In the genomic region with DNA sequence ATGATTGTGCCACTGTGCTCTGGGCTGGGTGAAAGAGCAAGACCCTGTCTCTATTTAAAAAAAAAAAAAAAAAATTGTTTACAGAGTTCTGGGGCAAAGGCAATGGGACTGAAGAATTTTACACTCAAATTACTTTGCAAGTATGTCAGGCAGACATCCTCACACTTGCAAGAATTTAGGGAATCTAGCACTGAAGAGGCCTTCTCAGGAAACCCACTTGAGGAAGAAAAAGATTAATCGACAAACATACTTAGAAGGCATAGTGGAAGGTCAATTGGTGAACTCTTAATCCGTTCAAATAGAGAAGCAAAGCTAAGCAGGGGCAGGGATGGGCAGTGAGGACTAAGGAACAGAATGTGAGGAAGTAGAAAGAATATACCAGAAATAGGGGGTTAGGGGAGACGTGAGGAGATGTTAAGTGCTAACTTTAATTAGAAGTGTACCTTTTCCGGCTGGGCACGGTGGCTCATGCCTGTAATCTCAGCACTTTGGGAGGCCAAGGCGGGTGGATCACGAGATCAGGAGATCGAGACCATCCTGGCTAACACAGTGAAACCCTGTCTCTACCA, we compare ENCODE assay signal across 1 cellular context.
TF ChIP-seq lines count a peak whose summit lies in the region.

No MANE protein-coding gene starts in this region.

TF ChIP-seq in HepG2, 621 proteins besides CTCF, POLR2A, EP300 and RAD21:
- TF ChIP-seq, protein P1, sequence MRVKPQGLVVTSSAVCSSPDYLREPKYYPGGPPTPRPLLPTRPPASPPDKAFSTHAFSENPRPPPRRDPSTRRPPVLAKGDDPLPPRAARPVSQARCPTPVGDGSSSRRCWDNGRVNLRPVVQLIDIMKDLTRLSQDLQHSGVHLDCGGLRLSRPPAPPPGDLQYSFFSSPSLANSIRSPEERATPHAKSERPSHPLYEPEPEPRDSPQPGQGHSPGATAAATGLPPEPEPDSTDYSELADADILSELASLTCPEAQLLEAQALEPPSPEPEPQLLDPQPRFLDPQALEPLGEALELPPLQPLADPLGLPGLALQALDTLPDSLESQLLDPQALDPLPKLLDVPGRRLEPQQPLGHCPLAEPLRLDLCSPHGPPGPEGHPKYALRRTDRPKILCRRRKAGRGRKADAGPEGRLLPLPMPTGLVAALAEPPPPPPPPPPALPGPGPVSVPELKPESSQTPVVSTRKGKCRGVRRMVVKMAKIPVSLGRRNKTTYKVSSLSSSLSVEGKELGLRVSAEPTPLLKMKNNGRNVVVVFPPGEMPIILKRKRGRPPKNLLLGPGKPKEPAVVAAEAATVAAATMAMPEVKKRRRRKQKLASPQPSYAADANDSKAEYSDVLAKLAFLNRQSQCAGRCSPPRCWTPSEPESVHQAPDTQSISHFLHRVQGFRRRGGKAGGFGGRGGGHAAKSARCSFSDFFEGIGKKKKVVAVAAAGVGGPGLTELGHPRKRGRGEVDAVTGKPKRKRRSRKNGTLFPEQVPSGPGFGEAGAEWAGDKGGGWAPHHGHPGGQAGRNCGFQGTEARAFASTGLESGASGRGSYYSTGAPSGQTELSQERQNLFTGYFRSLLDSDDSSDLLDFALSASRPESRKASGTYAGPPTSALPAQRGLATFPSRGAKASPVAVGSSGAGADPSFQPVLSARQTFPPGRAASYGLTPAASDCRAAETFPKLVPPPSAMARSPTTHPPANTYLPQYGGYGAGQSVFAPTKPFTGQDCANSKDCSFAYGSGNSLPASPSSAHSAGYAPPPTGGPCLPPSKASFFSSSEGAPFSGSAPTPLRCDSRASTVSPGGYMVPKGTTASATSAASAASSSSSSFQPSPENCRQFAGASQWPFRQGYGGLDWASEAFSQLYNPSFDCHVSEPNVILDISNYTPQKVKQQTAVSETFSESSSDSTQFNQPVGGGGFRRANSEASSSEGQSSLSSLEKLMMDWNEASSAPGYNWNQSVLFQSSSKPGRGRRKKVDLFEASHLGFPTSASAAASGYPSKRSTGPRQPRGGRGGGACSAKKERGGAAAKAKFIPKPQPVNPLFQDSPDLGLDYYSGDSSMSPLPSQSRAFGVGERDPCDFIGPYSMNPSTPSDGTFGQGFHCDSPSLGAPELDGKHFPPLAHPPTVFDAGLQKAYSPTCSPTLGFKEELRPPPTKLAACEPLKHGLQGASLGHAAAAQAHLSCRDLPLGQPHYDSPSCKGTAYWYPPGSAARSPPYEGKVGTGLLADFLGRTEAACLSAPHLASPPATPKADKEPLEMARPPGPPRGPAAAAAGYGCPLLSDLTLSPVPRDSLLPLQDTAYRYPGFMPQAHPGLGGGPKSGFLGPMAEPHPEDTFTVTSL (CRISPR knock-in tag; IDR thresholded peaks at IDR 0.05; ENCODE audit: borderline replicate concordance), result 0 out of 2 replicates have a peak, but pooled peaks have one; percentile 19
- TF ChIP-seq ZNF776 (CRISPR knock-in tag; IDR thresholded peaks at IDR 0.05) (no peak), SMAD9 (CRISPR knock-in tag; IDR thresholded peaks at IDR 0.05) (no peak)
- TF ChIP-seq, protein P2, sequence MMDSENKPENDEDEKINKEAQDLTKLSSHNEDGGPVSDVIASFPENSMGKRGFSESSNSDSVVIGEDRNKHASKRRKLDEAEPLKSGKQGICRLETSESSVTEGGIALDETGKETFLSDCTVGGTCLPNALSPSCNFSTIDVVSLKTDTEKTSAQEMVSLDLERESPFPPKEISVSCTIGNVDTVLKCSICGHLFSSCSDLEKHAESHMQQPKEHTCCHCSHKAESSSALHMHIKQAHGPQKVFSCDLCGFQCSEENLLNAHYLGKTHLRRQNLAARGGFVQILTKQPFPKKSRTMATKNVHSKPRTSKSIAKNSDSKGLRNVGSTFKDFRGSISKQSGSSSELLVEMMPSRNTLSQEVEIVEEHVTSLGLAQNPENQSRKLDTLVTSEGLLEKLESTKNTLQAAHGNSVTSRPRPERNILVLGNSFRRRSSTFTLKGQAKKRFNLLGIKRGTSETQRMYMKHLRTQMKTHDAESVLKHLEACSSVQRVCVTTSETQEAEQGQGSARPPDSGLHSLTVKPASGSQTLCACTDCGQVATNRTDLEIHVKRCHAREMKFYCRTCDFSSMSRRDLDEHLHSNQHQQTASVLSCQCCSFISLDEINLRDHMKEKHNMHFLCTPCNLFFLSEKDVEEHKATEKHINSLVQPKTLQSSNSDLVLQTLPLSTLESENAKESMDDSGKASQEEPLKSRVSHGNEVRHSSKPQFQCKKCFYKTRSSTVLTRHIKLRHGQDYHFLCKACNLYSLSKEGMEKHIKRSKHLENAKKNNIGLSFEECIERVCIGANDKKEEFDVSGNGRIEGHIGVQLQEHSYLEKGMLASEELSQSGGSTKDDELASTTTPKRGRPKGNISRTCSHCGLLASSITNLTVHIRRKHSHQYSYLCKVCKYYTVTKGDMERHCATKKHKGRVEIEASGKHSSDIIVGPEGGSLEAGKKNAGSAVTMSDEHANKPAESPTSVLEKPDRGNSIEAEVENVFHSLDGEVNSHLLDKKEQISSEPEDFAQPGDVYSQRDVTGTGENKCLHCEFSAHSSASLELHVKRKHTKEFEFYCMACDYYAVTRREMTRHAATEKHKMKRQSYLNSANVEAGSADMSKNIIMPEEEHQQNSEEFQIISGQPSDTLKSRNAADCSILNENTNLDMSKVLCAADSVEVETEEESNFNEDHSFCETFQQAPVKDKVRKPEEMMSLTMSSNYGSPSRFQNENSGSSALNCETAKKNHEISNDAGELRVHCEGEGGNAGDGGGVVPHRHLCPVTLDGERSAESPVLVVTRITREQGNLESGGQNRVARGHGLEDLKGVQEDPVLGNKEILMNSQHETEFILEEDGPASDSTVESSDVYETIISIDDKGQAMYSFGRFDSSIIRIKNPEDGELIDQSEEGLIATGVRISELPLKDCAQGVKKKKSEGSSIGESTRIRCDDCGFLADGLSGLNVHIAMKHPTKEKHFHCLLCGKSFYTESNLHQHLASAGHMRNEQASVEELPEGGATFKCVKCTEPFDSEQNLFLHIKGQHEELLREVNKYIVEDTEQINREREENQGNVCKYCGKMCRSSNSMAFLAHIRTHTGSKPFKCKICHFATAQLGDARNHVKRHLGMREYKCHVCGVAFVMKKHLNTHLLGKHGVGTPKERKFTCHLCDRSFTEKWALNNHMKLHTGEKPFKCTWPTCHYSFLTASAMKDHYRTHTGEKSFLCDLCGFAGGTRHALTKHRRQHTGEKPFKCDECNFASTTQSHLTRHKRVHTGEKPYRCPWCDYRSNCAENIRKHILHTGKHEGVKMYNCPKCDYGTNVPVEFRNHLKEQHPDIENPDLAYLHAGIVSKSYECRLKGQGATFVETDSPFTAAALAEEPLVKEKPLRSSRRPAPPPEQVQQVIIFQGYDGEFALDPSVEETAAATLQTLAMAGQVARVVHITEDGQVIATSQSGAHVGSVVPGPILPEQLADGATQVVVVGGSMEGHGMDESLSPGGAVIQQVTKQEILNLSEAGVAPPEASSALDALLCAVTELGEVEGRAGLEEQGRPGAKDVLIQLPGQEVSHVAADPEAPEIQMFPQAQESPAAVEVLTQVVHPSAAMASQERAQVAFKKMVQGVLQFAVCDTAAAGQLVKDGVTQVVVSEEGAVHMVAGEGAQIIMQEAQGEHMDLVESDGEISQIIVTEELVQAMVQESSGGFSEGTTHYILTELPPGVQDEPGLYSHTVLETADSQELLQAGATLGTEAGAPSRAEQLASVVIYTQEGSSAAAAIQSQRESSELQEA (CRISPR knock-in tag; IDR thresholded peaks at IDR 0.05; ENCODE audit: not compliant biosample characterization), result no peak
TF ChIP-seq in HepG2: peak in this region for 1.
